Comparison of ENCODE assay signal across 24 cellular contexts in genomic region chr5:1910081-1910760, GRCh38. TPM values are rescaled to one million over a fixed set of nuclear protein-coding genes. Genes with fewer than 3 reads are reported as not detected.
"Had no signal": no experiment of that assay in that cellular context is flagged by ENCODE, and none has a peak within 500 bp of the region (broad histone marks: within the 10 kb centered on the region; RNA-seq: fewer than 3 reads in every experiment).

No MANE protein-coding gene starts in this region.

- H3K27me3 Mint-ChIP-seq: activated CD8-positive, alpha-beta memory T cell treated with anti-CD3 and anti-CD28 coated beads, Interleukin-2, amount 10 ng/mL, durations not matched to agents 7 days and 5 days had no signal

- H3K9me3 ChIP-seq: mucosa of descending colon, pancreas had no signal

- H3K4me1 ChIP-seq: left lung, pancreas had no signal

- H3K9me3 Mint-ChIP-seq: activated CD4-positive, alpha-beta memory T cell treated with anti-CD3 and anti-CD28 coated beads, Interleukin-2, amount 10 ng/mL, durations not matched to agents 7 days and 5 days; activated naive CD8-positive, alpha-beta T cell treated with anti-CD3 and anti-CD28 coated beads, Interleukin-2, amount 50 U/mL, for 24 hours had no signal

- H3K27me3 ChIP-seq: pancreas had no signal

- H3K27ac Mint-ChIP-seq: activated CD4-positive, alpha-beta memory T cell treated with anti-CD3 and anti-CD28 coated beads, Interleukin-2, amount 10 ng/mL, durations not matched to agents 7 days and 5 days; activated CD8-positive, alpha-beta memory T cell treated with anti-CD3 and anti-CD28 coated beads, Interleukin-2, amount 10 ng/mL, durations not matched to agents 7 days and 5 days; activated naive CD4-positive, alpha-beta T cell treated with anti-CD3 and anti-CD28 coated beads for 36 hours; activated naive CD8-positive, alpha-beta T cell treated with anti-CD3 and anti-CD28 coated beads, Interleukin-2, amount 50 U/mL, for 24 hours; activated T-helper 17 cell treated with anti-CD3 and anti-CD28 coated beads, Interleukin-2, amount 50 U/mL, for 72 hours; naive B cell; T-cell had no signal

- H3K4me3 Mint-ChIP-seq: activated CD4-positive, alpha-beta memory T cell treated with anti-CD3 and anti-CD28 coated beads, Interleukin-2, amount 10 ng/mL, durations not matched to agents 7 days and 5 days; activated CD8-positive, alpha-beta memory T cell treated with anti-CD3 and anti-CD28 coated beads, Interleukin-2, amount 10 ng/mL, durations not matched to agents 7 days and 5 days; activated naive CD4-positive, alpha-beta T cell treated with anti-CD3 and anti-CD28 coated beads for 36 hours; activated naive CD8-positive, alpha-beta T cell treated with anti-CD3 and anti-CD28 coated beads, Interleukin-2, amount 50 U/mL, for 24 hours; activated T-helper 17 cell treated with anti-CD3 and anti-CD28 coated beads, Interleukin-2, amount 50 U/mL, for 72 hours; naive B cell; T-cell had no signal

- H3K36me3 ChIP-seq: left lung, pancreas had no signal

- H3K27ac ChIP-seq: left lung, pancreas had no signal

- H3K36me3 Mint-ChIP-seq: activated CD8-positive, alpha-beta memory T cell treated with anti-CD3 and anti-CD28 coated beads, Interleukin-2, amount 10 ng/mL, durations not matched to agents 7 days and 5 days; T-cell had no signal

- H3K4me1 Mint-ChIP-seq: activated CD4-positive, alpha-beta memory T cell treated with anti-CD3 and anti-CD28 coated beads, Interleukin-2, amount 10 ng/mL, durations not matched to agents 7 days and 5 days; activated CD8-positive, alpha-beta memory T cell treated with anti-CD3 and anti-CD28 coated beads, Interleukin-2, amount 10 ng/mL, durations not matched to agents 7 days and 5 days; activated naive CD8-positive, alpha-beta T cell treated with anti-CD3 and anti-CD28 coated beads, Interleukin-2, amount 50 U/mL, for 24 hours; activated T-helper 17 cell treated with anti-CD3 and anti-CD28 coated beads, Interleukin-2, amount 50 U/mL, for 72 hours; naive B cell; T-cell had no signal

- H3K4me3 ChIP-seq: left lung, mucosa of descending colon, pancreas had no signal

- DNase-seq: activated CD4-positive, alpha-beta memory T cell treated with anti-CD3 and anti-CD28 coated beads, Interleukin-2, amount 10 ng/mL, durations not matched to agents 7 days and 5 days; activated CD4-positive, alpha-beta T cell treated with anti-CD3 and anti-CD28 coated beads for 48 hours; activated CD4-positive, CD25-positive, alpha-beta regulatory T cell; activated CD8-positive, alpha-beta memory T cell treated with anti-CD3 and anti-CD28 coated beads, Interleukin-2, amount 10 ng/mL, durations not matched to agents 7 days and 5 days; activated naive CD4-positive, alpha-beta T cell treated with anti-CD3 and anti-CD28 coated beads for 36 hours; activated naive CD8-positive, alpha-beta T cell treated with anti-CD3 and anti-CD28 coated beads, Interleukin-2, amount 50 U/mL, for 24 hours; activated T-cell treated with anti-CD3 and anti-CD28 coated beads, Interleukin-2, amount 50 U/mL, for 1 hour; anterior cingulate cortex; effector CD8-positive, alpha-beta T cell; foreskin fibroblast; glutamatergic neuron; hippocampal formation; mucosa of descending colon; naive B cell; pancreas; stimulated activated CD8-positive, alpha-beta memory T cell treated with anti-CD3 and anti-CD28 coated beads, Interleukin-4, amount 100 ng/mL, for 48 hours; stimulated activated naive CD4-positive, alpha-beta T cell; substantia nigra; T-cell; T-helper 9 cell; trophoblast cell had no signal

- ATAC-seq: activated CD8-positive, alpha-beta memory T cell treated with anti-CD3 and anti-CD28 coated beads, Interleukin-2, amount 10 ng/mL, durations not matched to agents 7 days and 5 days; activated naive CD8-positive, alpha-beta T cell treated with anti-CD3 and anti-CD28 coated beads, Interleukin-2, amount 50 U/mL, for 24 hours; activated T-helper 17 cell treated with anti-CD3 and anti-CD28 coated beads, Interleukin-2, amount 50 U/mL, for 72 hours; left lung; mucosa of descending colon; pancreas; SK-N-SH treated with all-trans-retinoic acid at 6 μM for 48 hours; T-cell had no signal

RNA-seq across cellular contexts. Expression of gene IRX4, which starts 27.5 kb away (rescaled TPM):
- total RNA-seq: activated CD4-positive, alpha-beta memory T cell treated with anti-CD3 and anti-CD28 coated beads, Interleukin-2, amount 10 ng/mL, durations not matched to agents 7 days and 5 days; activated CD8-positive, alpha-beta memory T cell treated with anti-CD3 and anti-CD28 coated beads, Interleukin-2, amount 10 ng/mL, durations not matched to agents 7 days and 5 days; activated naive CD4-positive, alpha-beta T cell treated with anti-CD3 and anti-CD28 coated beads for 36 hours; activated T-helper 17 cell treated with anti-CD3 and anti-CD28 coated beads, Interleukin-2, amount 50 U/mL, for 72 hours; left lung; mucosa of descending colon; pancreas; T-cell had no signal
